23 cellular contexts compared by ENCODE assay signal in genomic region chr9:115921301-115921700, GRCh38.
DNase-seq lines count a peak whose midpoint lies in the region; ATAC-seq and TF ChIP-seq lines count a peak whose summit lies in the region.
"Had no signal": no experiment of that assay in that cellular context is flagged by ENCODE, and none has a peak within 500 bp of the region (broad histone marks: within the 10 kb centered on the region; RNA-seq: fewer than 3 reads in every experiment).

No MANE protein-coding gene starts in this region.

- peak; percentile 38 for ATAC-seq in left ventricle myocardium superior
- no peak for ATAC-seq in Right ventricle myocardium inferior
- no peak for ATAC-seq in GM18867 (IDR thresholded peaks at IDR 0.05; ENCODE audit: unreplicated experiment)
- no peak for ATAC-seq in GM19452 (IDR thresholded peaks at IDR 0.05; ENCODE audit: unreplicated experiment)
- ATAC-seq: Panc1, upper lobe of right lung, WTC11 had no signal

- intact Hi-C loops in left ventricle myocardium superior (cut with micrococcal nuclease), result no loop called here
- intact Hi-C loops in Right ventricle myocardium inferior (cut with DNase I), result no loop called here

- no peak overlapping the region for H3K4me3 ChIP-seq in foreskin fibroblast (ENCODE audit: low read depth in 1 of 2, low read length in 2 of 2)
- H3K4me3 ChIP-seq: SK-N-MC, upper lobe of right lung had no signal

- DNase-seq in left ventricle myocardium superior (peak; percentile 17), Right ventricle myocardium inferior (ENCODE audit: missing footprints) (no peak), RPMI7951 (ENCODE audit: low read depth) (peak; percentile 48), foreskin fibroblast (peak; percentile 68 to 86), NCI-H446 treated with DMSO at 0.1 percent for 48 hours (lab: John Stamatoyannopoulos, UW) (no peak), SW480 (ENCODE audit: low spot score) (no peak)
- DNase-seq: activated CD4-positive, alpha-beta memory T cell treated with anti-CD3 and anti-CD28 coated beads for 36 hours; activated T-cell treated with anti-CD3 and anti-CD28 coated beads for 4 hours; amniotic stem cell; cerebellar nuclear complex; H9; Kasumi-1; midbrain; NCI-H1092 treated with DMSO at 0.1 percent for 48 hours; NCI-H2029 treated with DMSO at 0.1 percent for 48 hours; NK-92 treated with Interleukin-12 subunit alpha and Interleukin-12 subunit beta, amount 100 ng/mL, for 24 hours; stimulated activated CD4-positive, alpha-beta T cell treated with anti-CD3 and anti-CD28 coated beads, Interleukin-12 subunit alpha, Interleukin-12 subunit beta, amount 100 ng/mL, for 4 hours; upper lobe of right lung had no signal

- no peak for TF ChIP-seq CTCF in foreskin fibroblast (IDR thresholded peaks at IDR 0.05; ENCODE audit: low read depth, low read length)

Comparison
In these comparisons a context has a peak if more than half of its experiments do, and no peak if none do; other contexts are left out.
1. DNase-seq: peak in left ventricle myocardium superior (single experiment), RPMI7951 (single experiment) and foreskin fibroblast (2 of 2); none in Right ventricle myocardium inferior (single experiment), NCI-H446 treated with DMSO at 0.1 percent for 48 hours (single experiment) and SW480 (single experiment).